Comparison of ENCODE assay signal across 9 cellular contexts in the genomic region with DNA sequence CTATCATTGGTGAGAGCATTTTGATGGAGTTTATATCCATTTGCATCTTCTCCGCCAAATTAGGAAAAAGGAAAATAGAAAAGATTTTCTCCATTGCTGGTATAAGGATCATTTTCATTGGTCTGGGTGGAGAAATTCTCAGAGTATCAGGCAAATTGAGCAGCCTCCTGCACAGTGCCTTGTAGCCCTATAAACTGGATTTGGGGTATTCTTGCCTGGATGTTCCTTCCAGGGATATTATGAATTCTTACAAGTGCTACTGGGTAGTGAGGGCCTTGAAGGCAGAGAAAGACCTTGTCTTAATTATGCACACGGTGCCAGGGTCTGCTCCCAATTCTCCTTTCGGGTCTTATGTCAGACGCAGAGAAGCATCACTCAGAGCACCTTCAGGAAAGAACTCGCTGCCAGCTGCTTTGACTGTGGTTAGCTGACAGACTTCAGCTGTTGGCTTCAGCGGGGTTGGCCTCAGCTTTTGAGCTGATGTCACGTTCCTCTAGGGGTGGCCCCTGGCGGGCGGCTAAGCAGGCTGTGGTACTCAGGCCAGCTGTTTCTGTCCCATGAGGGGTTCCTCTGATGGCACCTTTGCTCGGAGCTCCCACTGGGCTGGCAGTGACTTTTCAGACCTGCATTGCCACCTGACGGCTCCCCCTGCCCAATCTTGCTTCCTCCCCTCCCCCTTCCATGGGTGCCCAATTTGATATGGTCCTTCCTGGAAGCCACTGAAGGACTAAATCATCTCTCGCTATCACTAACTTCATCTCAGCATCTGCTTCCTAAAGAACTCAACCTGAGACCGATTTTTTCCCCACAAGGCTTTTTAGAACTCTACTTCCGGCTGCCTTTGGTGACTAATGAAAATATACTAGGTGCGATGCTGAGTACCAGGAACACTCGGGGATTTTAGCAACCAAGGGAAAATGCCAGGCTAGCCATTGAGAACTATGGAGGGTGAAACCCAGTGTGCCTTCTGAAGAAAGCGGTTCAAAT.
A peak's percentile ranks its signal among the peaks of the same experiment; 100 is the strongest.
DNase-seq lines count a peak whose midpoint lies in the region; ATAC-seq and TF ChIP-seq lines count a peak whose summit lies in the region.
"Had no signal": no experiment of that assay in that cellular context is flagged by ENCODE, and none has a peak within 500 bp of the region (broad histone marks: within the 10 kb centered on the region; RNA-seq: fewer than 3 reads in every experiment).

No MANE protein-coding gene starts in this region.

- 66 to 81% (median 72%) methylated on average over 8 to 17 of the region's 17 CpGs for WGBS in adrenal gland, 4 donors

- ATAC-seq in GM18907 (IDR thresholded peaks at IDR 0.05; ENCODE audit: unreplicated experiment) (peak; percentile 96), HG02938 (IDR thresholded peaks at IDR 0.05; ENCODE audit: unreplicated experiment) (peak; percentile 91)
- ATAC-seq in stimulated activated naive CD8-positive, alpha-beta T cell treated with anti-CD3 and anti-CD28 coated beads, Interleukin-15, amount 100 ng/mL, for 72 hours, result peak; percentile 97
- ATAC-seq: gastrocnemius medialis had no signal

- DNase-seq in fibroblast of pulmonary artery (ENCODE audit: low read depth) (peak; percentile 7), anterior cingulate cortex (lab: John Stamatoyannopoulos, UW) (no peak), adrenal gland (no peak), glomerular visceral epithelial cell (ENCODE audit: extremely low spot score) (no peak)
- DNase-seq in stimulated activated naive CD8-positive, alpha-beta T cell treated with anti-CD3 and anti-CD28 coated beads, Interleukin-15, amount 100 ng/mL, for 72 hours, result peak; percentile 50 to 79

- peak overlapping the region; percentile 69 for H3K27ac Mint-ChIP-seq in T-helper 1 cell treated with Interleukin-12 subunit alpha and Interleukin-12 subunit beta and Interleukin-4 antibody, amounts not matched to agents 30 μg/mL and 1 μg/mL, for 36 hours
- H3K27ac Mint-ChIP-seq in stimulated activated naive CD8-positive, alpha-beta T cell treated with anti-CD3 and anti-CD28 coated beads, Interleukin-15, amount 100 ng/mL, for 72 hours, result peak overlapping the region in 1 of 2 donors; percentile 14

- H3K4me3 ChIP-seq in fibroblast of pulmonary artery (replicated peaks; ENCODE audit: low read depth, low read length), result no peak overlapping the region
- H3K4me3 ChIP-seq in adrenal gland, result no peak overlapping the region
- H3K4me3 ChIP-seq: gastrocnemius medialis had no signal

- no peak for TF ChIP-seq POLR2A in adrenal gland (IDR thresholded peaks at IDR 0.05)

- no peaks in the 10 kb centered on the region for H3K27me3 Mint-ChIP-seq in T-helper 1 cell treated with Interleukin-12 subunit alpha and Interleukin-12 subunit beta and Interleukin-4 antibody, amounts not matched to agents 30 μg/mL and 1 μg/mL, for 36 hours (ENCODE audit: low read depth)
- peaks cover 9% of the 10 kb centered on the region for H3K27me3 Mint-ChIP-seq in stimulated activated naive CD8-positive, alpha-beta T cell treated with anti-CD3 and anti-CD28 coated beads, Interleukin-15, amount 100 ng/mL, for 72 hours

- peaks cover 15% of the 10 kb centered on the region for H3K4me1 Mint-ChIP-seq in T-helper 1 cell treated with Interleukin-12 subunit alpha and Interleukin-12 subunit beta and Interleukin-4 antibody, amounts not matched to agents 30 μg/mL and 1 μg/mL, for 36 hours (ENCODE audit: low read depth)
- peaks cover 38% of the 10 kb centered on the region for H3K4me1 Mint-ChIP-seq in stimulated activated naive CD8-positive, alpha-beta T cell treated with anti-CD3 and anti-CD28 coated beads, Interleukin-15, amount 100 ng/mL, for 72 hours

- no peak overlapping the region for H3K27ac ChIP-seq in adrenal gland
- H3K27ac ChIP-seq: gastrocnemius medialis had no signal

- H3K4me3 Mint-ChIP-seq in T-helper 1 cell treated with Interleukin-12 subunit alpha and Interleukin-12 subunit beta and Interleukin-4 antibody, amounts not matched to agents 30 μg/mL and 1 μg/mL, for 36 hours, result peak overlapping the region; percentile 9
- peak overlapping the region; percentile 66 to 70 for H3K4me3 Mint-ChIP-seq in stimulated activated naive CD8-positive, alpha-beta T cell treated with anti-CD3 and anti-CD28 coated beads, Interleukin-15, amount 100 ng/mL, for 72 hours

- H3K36me3 ChIP-seq in adrenal gland (replicated peaks in 1 of 2), result no peaks in the 10 kb centered on the region
- H3K36me3 ChIP-seq: gastrocnemius medialis had no signal

- no peaks in the 10 kb centered on the region for H3K9me3 ChIP-seq in adrenal gland (replicated peaks in 1 of 3)
- H3K9me3 ChIP-seq: gastrocnemius medialis had no signal

- no peak for TF ChIP-seq CTCF in fibroblast of pulmonary artery (IDR thresholded peaks at IDR 0.05; ENCODE audit: low read length, missing control alignments)
- TF ChIP-seq CTCF in adrenal gland (IDR thresholded peaks at IDR 0.05), result no peak

- no peaks in the 10 kb centered on the region for H3K9me3 Mint-ChIP-seq in T-helper 1 cell treated with Interleukin-12 subunit alpha and Interleukin-12 subunit beta and Interleukin-4 antibody, amounts not matched to agents 30 μg/mL and 1 μg/mL, for 36 hours
- H3K9me3 Mint-ChIP-seq in stimulated activated naive CD8-positive, alpha-beta T cell treated with anti-CD3 and anti-CD28 coated beads, Interleukin-15, amount 100 ng/mL, for 72 hours, result no peaks in the 10 kb centered on the region

- H3K36me3 Mint-ChIP-seq in T-helper 1 cell treated with Interleukin-12 subunit alpha and Interleukin-12 subunit beta and Interleukin-4 antibody, amounts not matched to agents 30 μg/mL and 1 μg/mL, for 36 hours (ENCODE audit: low read depth), result no peaks in the 10 kb centered on the region

- H3K27me3 ChIP-seq in adrenal gland, result peaks cover 21% of the 10 kb centered on the region
- H3K27me3 ChIP-seq: gastrocnemius medialis had no signal

- H3K4me1 ChIP-seq in adrenal gland (replicated peaks in 1 of 2), result no peaks in the 10 kb centered on the region
- H3K4me1 ChIP-seq: gastrocnemius medialis had no signal

- intact Hi-C loops in adrenal gland (cut with DNase I), result no loop called here

Comparison
In these comparisons a context has a peak if more than half of its experiments do, and no peak if none do; other contexts are left out.
1. DNase-seq: peak in fibroblast of pulmonary artery (single experiment) and stimulated activated naive CD8-positive, alpha-beta T cell treated with anti-CD3 and anti-CD28 coated beads, Interleukin-15, amount 100 ng/mL, for 72 hours (2 of 2); none in anterior cingulate cortex (0 of 58), adrenal gland (0 of 7) and glomerular visceral epithelial cell (single experiment).
2. Peak in every context shown above with its lines, with median percentiles within 50 percentile points of each other: ATAC-seq.